ENCODE assay signal across 10 cellular contexts in the genomic region with DNA sequence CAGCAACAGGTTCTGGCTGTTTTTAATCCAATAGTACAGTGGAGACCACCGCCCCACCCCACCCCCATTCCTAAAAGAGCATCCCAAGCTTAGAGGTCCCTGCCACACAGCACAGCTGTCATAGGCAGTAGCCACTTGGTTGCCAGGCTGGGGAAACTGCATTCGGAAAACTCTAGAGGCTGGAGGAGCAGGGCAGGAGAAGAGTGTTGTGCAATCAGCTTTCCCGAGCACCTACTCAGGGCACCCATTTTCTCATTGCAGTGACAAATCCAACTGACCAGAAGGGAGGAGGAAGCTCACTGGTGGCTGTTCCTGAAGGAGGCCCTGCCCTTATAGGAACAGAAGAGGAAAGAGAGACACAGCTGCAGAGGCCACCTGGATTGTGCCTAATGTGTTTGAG. TPM values are rescaled to one million over a fixed set of nuclear protein-coding genes. Genes with fewer than 3 reads are reported as not detected.
DNase-seq lines count a peak whose midpoint lies in the region; ATAC-seq and TF ChIP-seq lines count a peak whose summit lies in the region.
"Had no signal": no experiment of that assay in that cellular context is flagged by ENCODE, and none has a peak within 500 bp of the region (broad histone marks: within the 10 kb centered on the region; RNA-seq: fewer than 3 reads in every experiment).

No MANE protein-coding gene starts in this region.

- no peak for TF ChIP-seq CTCF in astrocyte of the cerebellum (IDR thresholded peaks at IDR 0.05; ENCODE audit: low read depth, low read length, missing control alignments)
- TF ChIP-seq CTCF in left ventricle myocardium inferior (IDR thresholded peaks at IDR 0.05; ENCODE audit: borderline replicate concordance), result no peak

- H3K36me3 ChIP-seq in left ventricle myocardium inferior (no peaks in the 10 kb centered on the region), rectal smooth muscle tissue (ENCODE audit: control insufficient read depth, insufficient read depth, low read length) (no peaks in the 10 kb centered on the region)

- H3K4me1 ChIP-seq in left ventricle myocardium inferior, result peaks cover 18% of the 10 kb centered on the region
- no peaks in the 10 kb centered on the region for H3K4me1 ChIP-seq in rectal smooth muscle tissue (ENCODE audit: control insufficient read depth, insufficient read depth, low read length)

- H3K27ac ChIP-seq in left ventricle myocardium inferior (replicated peaks), result no peak overlapping the region
- no peak overlapping the region for H3K27ac ChIP-seq in rectal smooth muscle tissue (ENCODE audit: low read depth, low read length)

- intact Hi-C loops in left ventricle myocardium inferior (cut with micrococcal nuclease), result loop anchor here (10.0 kb wide), 1 partner anchor 135 kb away; no protein-coding TSS in a partner anchor

- H3K4me3 ChIP-seq in astrocyte of the cerebellum (ENCODE audit: low read depth, low read length) (peak overlapping the region; percentile 63), left ventricle myocardium inferior (peak overlapping the region; percentile 75), rectal smooth muscle tissue (ENCODE audit: low read length) (peak overlapping the region; percentile 77)

- H3K9ac ChIP-seq in rectal smooth muscle tissue (ENCODE audit: low read length), result no peak overlapping the region

- H3K9me3 ChIP-seq in left ventricle myocardium inferior (replicated peaks), result no peaks in the 10 kb centered on the region

- no peak for ATAC-seq in HG03159 (IDR thresholded peaks at IDR 0.05; ENCODE audit: unreplicated experiment)

- peaks cover 24% of the 10 kb centered on the region for H3K27me3 ChIP-seq in left ventricle myocardium inferior (ENCODE audit: low read depth)
- H3K27me3 ChIP-seq in rectal smooth muscle tissue (ENCODE audit: control insufficient read depth, insufficient read depth, low read length), result no peaks in the 10 kb centered on the region

- in situ Hi-C loops in astrocyte of the cerebellum (cut with HindIII; ENCODE audit: low sequenced_read_pairs), result no loop called here

- DNase-seq in HCEC 1CT, result peak; percentile 20
- no peak for DNase-seq in astrocyte of the cerebellum (ENCODE audit: low read depth)
- DNase-seq in left ventricle myocardium inferior, result no peak
- DNase-seq in activated naive CD4-positive, alpha-beta T cell treated with Interleukin-2 at 50 U/mL for 16 hours, result no peak
- no peak for DNase-seq in NCI-H2081 treated with DMSO at 0.1 percent for 48 hours (lab: John Stamatoyannopoulos, UW)
- no peak for DNase-seq in ecto neural progenitor cell (ENCODE audit: low spot score)
- DNase-seq: NCI-H526 treated with DMSO at 0.1 percent for 48 hours had no signal

RNA-seq across cellular contexts. Expression of a gene that starts 1.1 kb away (rescaled TPM):
- total RNA-seq in left ventricle myocardium inferior, result 0.55 TPM
- total RNA-seq: HT1080 had no signal

RNA-seq across cellular contexts. Expression of a gene that starts 17.2 kb away (rescaled TPM):
- not detected for total RNA-seq in left ventricle myocardium inferior
- total RNA-seq: HT1080 had no signal

RNA-seq across cellular contexts. Expression of a gene that starts 33.8 kb away (rescaled TPM):
- not detected for total RNA-seq in left ventricle myocardium inferior
- total RNA-seq: HT1080 had no signal
